ENCODE assay signal across 8 cellular contexts in the genomic region with DNA sequence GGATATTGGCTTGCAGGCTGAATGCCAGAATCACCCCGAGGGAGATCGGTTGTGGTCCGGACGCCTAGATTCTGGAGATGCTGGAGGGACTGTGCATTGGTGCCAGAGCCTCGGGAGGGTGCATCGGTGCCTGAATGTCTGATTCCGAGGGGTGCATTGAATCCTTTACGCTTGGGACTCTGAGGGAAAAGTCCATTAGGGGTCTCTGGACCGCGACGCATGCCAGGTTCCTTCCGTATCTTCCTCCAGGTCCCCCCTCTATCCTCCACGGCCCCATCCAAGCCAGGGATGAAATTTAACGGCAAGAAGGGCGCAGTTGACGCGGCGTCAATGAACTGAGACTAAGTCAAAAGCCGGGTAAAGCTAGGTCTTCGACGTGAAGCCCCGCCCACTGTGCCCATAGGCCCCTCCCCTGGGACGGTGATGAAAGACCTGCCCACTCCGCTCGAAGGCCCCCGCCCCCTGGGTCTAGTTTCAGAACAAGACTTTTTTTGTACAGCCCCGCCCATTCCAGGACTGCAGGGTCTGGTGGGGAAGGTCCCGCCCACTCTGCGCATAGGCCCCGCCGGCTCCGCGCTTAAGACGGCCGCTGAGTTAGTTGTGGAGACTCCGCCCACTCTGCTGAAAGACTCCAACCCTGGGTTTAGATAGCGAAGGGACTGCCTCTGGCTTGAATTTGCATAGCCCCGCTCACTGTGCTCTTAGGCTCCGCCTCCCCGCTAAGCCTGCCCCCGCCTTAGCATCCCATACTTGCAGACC. TPM values are rescaled to one million over a fixed set of nuclear protein-coding genes. Genes with fewer than 3 reads are reported as not detected.
DNase-seq lines count a peak whose midpoint lies in the region; ATAC-seq and TF ChIP-seq lines count a peak whose summit lies in the region.

No MANE protein-coding gene starts in this region.

- H3K27ac Mint-ChIP-seq in activated T-helper 17 cell treated with anti-CD3 and anti-CD28 coated beads, Interleukin-2, amount 50 U/mL, for 72 hours = peak overlapping the region; percentile 87
- peak overlapping the region; percentile 89 to 99 (median 98) for H3K27ac Mint-ChIP-seq in naive B cell

- H3K4me3 ChIP-seq in fibroblast of lung (replicated peaks in 1 of 4; ENCODE audit: control extremely low read depth in 1 of 4, insufficient read depth in 1 of 4, low read depth in 3 of 4, low read length in 4 of 4) = peak overlapping the region; percentile 43 to 82 (median 68)

- ATAC-seq in GM21723 (IDR thresholded peaks at IDR 0.05; ENCODE audit: unreplicated experiment) (peak; percentile 44), naive B cell (ENCODE audit: low read depth in 2 of 2) (peak; percentile 74 to 80)
- peak; percentile 81 for ATAC-seq in activated T-helper 17 cell treated with anti-CD3 and anti-CD28 coated beads, Interleukin-2, amount 50 U/mL, for 72 hours (replicated peaks)

- peaks cover 1% of the 10 kb centered on the region for H3K9me3 ChIP-seq in KOPT-K1 (ENCODE audit: insufficient read depth, low read length, poor library complexity, severe bottlenecking)
- no peaks in the 10 kb centered on the region for H3K9me3 ChIP-seq in fibroblast of lung (ENCODE audit: control insufficient read depth, insufficient read depth, low read depth, low read length)

- H3K36me3 ChIP-seq in KOPT-K1 (ENCODE audit: insufficient read depth, low read length) (peaks cover 16% of the 10 kb centered on the region), fibroblast of lung (ENCODE audit: control insufficient read depth, insufficient read depth, low read length) (no peaks in the 10 kb centered on the region)

- peaks cover 9% of the 10 kb centered on the region for H3K4me1 Mint-ChIP-seq in activated T-helper 17 cell treated with anti-CD3 and anti-CD28 coated beads, Interleukin-2, amount 50 U/mL, for 72 hours
- peaks cover 17 to 23% (median 19%) of the 10 kb centered on the region in 3 donors for H3K4me1 Mint-ChIP-seq in naive B cell

- peak overlapping the region; percentile 73 for H2AFZ ChIP-seq in fibroblast of lung (ENCODE audit: low read length)

- no peaks in the 10 kb centered on the region for H3K9me3 Mint-ChIP-seq in activated T-helper 17 cell treated with anti-CD3 and anti-CD28 coated beads, Interleukin-2, amount 50 U/mL, for 72 hours
- H3K9me3 Mint-ChIP-seq in naive B cell = peaks cover 0 to 5% (median 2%) of the 10 kb centered on the region in 7 donors

- no peaks in the 10 kb centered on the region for H3K27me3 ChIP-seq in fibroblast of lung (ENCODE audit: control insufficient read depth, insufficient read depth, low read length)

- peaks cover 6% of the 10 kb centered on the region for H3K4me1 ChIP-seq in fibroblast of lung (ENCODE audit: control insufficient read depth, extremely low read depth, insufficient read depth, low read length)

- H3K4me2 ChIP-seq in fibroblast of lung (ENCODE audit: extremely low read depth, insufficient read depth, low read length) = peak overlapping the region; percentile 89

- no peaks in the 10 kb centered on the region for H3K79me2 ChIP-seq in fibroblast of lung (ENCODE audit: control insufficient read depth, insufficient read depth, low read length)

- H3K9ac ChIP-seq in fibroblast of lung (ENCODE audit: insufficient read depth, low read length) = peak overlapping the region; percentile 27

- DNase-seq in DMS 273 treated with DMSO at 0.1 percent for 48 hours (lab: John Stamatoyannopoulos, UW) = peak; percentile 94
- peak; percentile 100 for DNase-seq in RKO (ENCODE audit: low spot score)
- DNase-seq in fibroblast of lung (ENCODE audit: low read depth in 2 of 2) = peak; percentile 100
- peak; percentile 94 for DNase-seq in naive B cell
- DNase-seq in stimulated activated CD8-positive, alpha-beta memory T cell treated with anti-CD3 and anti-CD28 coated beads, Interleukin-7, amount 100 ng/mL, for 48 hours (ENCODE audit: extremely low read depth in 1 of 2, low read depth in 1 of 2) = peak; percentile 85 to 99

- peak overlapping the region; percentile 89 for H3K4me3 Mint-ChIP-seq in activated T-helper 17 cell treated with anti-CD3 and anti-CD28 coated beads, Interleukin-2, amount 50 U/mL, for 72 hours
- H3K4me3 Mint-ChIP-seq in naive B cell = peak overlapping the region; percentile 90 to 99 (median 96)

- no peak for TF ChIP-seq CTCF in fibroblast of lung (conservative IDR thresholded peaks at IDR 0.05 in 1 of 2, IDR thresholded peaks at IDR 0.05 in 1 of 2; ENCODE audit: low read depth in 1 of 2, low read length in 2 of 2)

- H4K20me1 ChIP-seq in fibroblast of lung (ENCODE audit: control insufficient read depth, extremely low read depth, insufficient read depth, low read length) = no peaks in the 10 kb centered on the region

- H3K27ac ChIP-seq in KOPT-K1 (ENCODE audit: low read depth, low read length, poor library complexity, severe bottlenecking) (peak overlapping the region; percentile 74), fibroblast of lung (ENCODE audit: insufficient read depth, low read length) (peak overlapping the region; percentile 79)

- H3K27me3 Mint-ChIP-seq in activated T-helper 17 cell treated with anti-CD3 and anti-CD28 coated beads, Interleukin-2, amount 50 U/mL, for 72 hours = no peaks in the 10 kb centered on the region
- H3K27me3 Mint-ChIP-seq in naive B cell = no peaks in the 10 kb centered on the region

- H3K36me3 Mint-ChIP-seq in activated T-helper 17 cell treated with anti-CD3 and anti-CD28 coated beads, Interleukin-2, amount 50 U/mL, for 72 hours (ENCODE audit: low read depth) = peaks cover 16% of the 10 kb centered on the region
- H3K36me3 Mint-ChIP-seq in naive B cell = peaks cover 6% of the 10 kb centered on the region in 2 donors

RNA-seq across cellular contexts. Expression of gene ZNF575, which starts 0.7 kb away (rescaled TPM):
- 1 to 10 TPM in 1 of 2 donors, under 1 TPM in 1; 0.86 to 1.7 TPM for total RNA-seq in activated T-helper 17 cell treated with anti-CD3 and anti-CD28 coated beads, Interleukin-2, amount 50 U/mL, for 72 hours
- total RNA-seq in fibroblast of lung = 0.26 and 0.33 TPM in 2 replicates
- 0.27 TPM in 2 replicates for polyA plus RNA-seq in fibroblast of lung
- 2.6 and 3.9 TPM in 2 replicates for polyA plus RNA-seq in fibroblast of lung (2012)
- 1.4 and 1.6 TPM in 2 replicates for polyA minus RNA-seq in fibroblast of lung (ENCODE audit: low replicate concordance)
- polyA plus RNA-seq in naive B cell (ENCODE audit: low read depth in 6 of 6) = 1 to 10 TPM in 4 of 6 donors, under 1 TPM in 2; 0.39 to 2.2 (median 1.6) TPM

RNA-seq across cellular contexts. Expression of gene ETHE1, which starts 6.7 kb away (rescaled TPM):
- total RNA-seq in activated T-helper 17 cell treated with anti-CD3 and anti-CD28 coated beads, Interleukin-2, amount 50 U/mL, for 72 hours = 10 to 100 TPM; 71.1 to 74.0 TPM
- total RNA-seq in fibroblast of lung = 86.0 and 112 TPM in 2 replicates
- polyA plus RNA-seq in fibroblast of lung (65.2 and 129 TPM in 2 replicates), naive B cell (ENCODE audit: low read depth in 6 of 6) (10 to 100 TPM; 15.5 to 30.7 (median 24.0) TPM)
- 67.1 and 142 TPM in 2 replicates for polyA plus RNA-seq in fibroblast of lung (2012)
- polyA minus RNA-seq in fibroblast of lung (ENCODE audit: low replicate concordance) = 167 and 210 TPM in 2 replicates

RNA-seq across cellular contexts. Expression of gene PHLDB3, which starts 29.2 kb away (rescaled TPM):
- 10 to 100 TPM; 16.7 to 25.5 TPM for total RNA-seq in activated T-helper 17 cell treated with anti-CD3 and anti-CD28 coated beads, Interleukin-2, amount 50 U/mL, for 72 hours
- 22.3 and 35.8 TPM in 2 replicates for total RNA-seq in fibroblast of lung
- polyA plus RNA-seq in fibroblast of lung (1.8 and 4.4 TPM in 2 replicates), naive B cell (ENCODE audit: low read depth in 6 of 6) (1 to 10 TPM in 5 of 6 donors, under 1 TPM in 1; 0.26 to 4.2 (median 2.5) TPM)
- 4.1 and 13.6 TPM in 2 replicates for polyA plus RNA-seq in fibroblast of lung (2012)
- polyA minus RNA-seq in fibroblast of lung (ENCODE audit: low replicate concordance) = 2.2 and 9.1 TPM in 2 replicates

RNA-seq across cellular contexts. Expression of gene XRCC1, which starts 41.6 kb away (rescaled TPM):
- 10 to 100 TPM; 33.8 to 34.9 TPM for total RNA-seq in activated T-helper 17 cell treated with anti-CD3 and anti-CD28 coated beads, Interleukin-2, amount 50 U/mL, for 72 hours
- total RNA-seq in fibroblast of lung = 13.6 and 14.5 TPM in 2 replicates
- polyA plus RNA-seq in fibroblast of lung (8.6 and 17.5 TPM in 2 replicates), naive B cell (ENCODE audit: low read depth in 6 of 6) (10 to 100 TPM; 24.4 to 32.4 (median 29.6) TPM)
- polyA plus RNA-seq in fibroblast of lung (2012) = 12.4 and 23.7 TPM in 2 replicates
- 27.2 and 29.2 TPM in 2 replicates for polyA minus RNA-seq in fibroblast of lung (ENCODE audit: low replicate concordance)

RNA-seq across cellular contexts. Expression of gene PINLYP, which starts 41.9 kb away (rescaled TPM):
- total RNA-seq in activated T-helper 17 cell treated with anti-CD3 and anti-CD28 coated beads, Interleukin-2, amount 50 U/mL, for 72 hours = 1 to 10 TPM; 4.6 to 6.2 TPM
- total RNA-seq in fibroblast of lung = 7.2 and 14.7 TPM in 2 replicates
- polyA plus RNA-seq in fibroblast of lung (5.1 TPM in 2 replicates), naive B cell (ENCODE audit: low read depth in 6 of 6) (1 to 10 TPM in 5 of 6 donors, not detected in 1; 1.1 to 2.6 (median 2.0) TPM)
- polyA plus RNA-seq in fibroblast of lung (2012) = 6.7 and 6.8 TPM in 2 replicates
- 8.9 and 9.6 TPM in 2 replicates for polyA minus RNA-seq in fibroblast of lung (ENCODE audit: low replicate concordance)

Comparison
In these comparisons a context has a peak if more than half of its experiments do, and no peak if none do; other contexts are left out.
1. Peak in every context shown above with its lines: DNase-seq, ATAC-seq, H3K4me3 ChIP-seq and H3K27ac ChIP-seq.